11 cellular contexts compared by ENCODE assay signal in the genomic region with DNA sequence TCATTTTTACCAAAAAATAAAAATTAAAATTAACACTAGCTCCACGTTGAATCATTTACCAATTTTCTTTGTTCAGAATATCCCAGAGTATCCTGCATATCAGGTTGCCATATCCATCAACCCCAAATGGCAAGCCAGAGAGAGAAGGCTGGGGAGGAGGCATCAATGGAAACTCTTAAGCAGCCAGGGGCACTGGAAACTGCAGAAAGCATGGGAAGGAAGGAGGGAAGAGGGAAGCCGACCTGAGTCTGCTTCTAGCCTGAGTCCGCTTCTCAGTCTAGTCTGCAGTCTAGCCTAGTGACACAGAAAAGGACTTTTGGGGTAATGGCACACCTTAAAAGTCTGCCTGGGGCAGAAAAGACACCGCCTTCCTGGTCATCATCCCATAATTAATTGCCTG. TPM values are rescaled to one million over a fixed set of nuclear protein-coding genes. Genes with fewer than 3 reads are reported as not detected.
DNase-seq lines count a peak whose midpoint lies in the region; ATAC-seq and TF ChIP-seq lines count a peak whose summit lies in the region.
"Had no signal": no experiment of that assay in that cellular context is flagged by ENCODE, and none has a peak within 500 bp of the region (broad histone marks: within the 10 kb centered on the region; RNA-seq: fewer than 3 reads in every experiment).

No MANE protein-coding gene starts in this region.

- intact Hi-C loops in IMR-90 (cut with micrococcal nuclease): loop anchor here (5.0 kb wide), 1 partner anchor 274 kb away; no protein-coding TSS in a partner anchor

- no peaks in the 10 kb centered on the region for H3K36me3 ChIP-seq in CD4-positive, CD25-positive, alpha-beta regulatory T cell (ENCODE audit: control insufficient read depth, insufficient read depth, low read length)
- no peaks in the 10 kb centered on the region for H3K36me3 ChIP-seq in IMR-90 (ENCODE audit: control insufficient read depth, insufficient read depth, low read length)

- peaks cover 7 to 24% of the 10 kb centered on the region in 2 experiments for H3K79me1 ChIP-seq in IMR-90 (ENCODE audit: low read depth in 1 of 2, low read length in 2 of 2)

- peak overlapping the region; percentile 12; the same call in 1 of the 2 replicates for H4K91ac ChIP-seq in IMR-90 (ENCODE audit: insufficient read depth, low read depth, low read length)

- no peak for ATAC-seq in CD4-positive, CD25-positive, alpha-beta regulatory T cell (ENCODE audit: low read depth in 2 of 2)
- no peak for ATAC-seq in IMR-90 (ENCODE audit: low read depth)
- ATAC-seq in activated naive CD8-positive, alpha-beta T cell treated with anti-CD3 and anti-CD28 coated beads, Interleukin-2, amount 50 U/mL, for 24 hours: no peak
- ATAC-seq: PC-3 had no signal

- H3K4me1 Mint-ChIP-seq in CD4-positive, CD25-positive, alpha-beta regulatory T cell: peaks cover 18 to 33% (median 27%) of the 10 kb centered on the region in 4 donors
- peaks cover 52% of the 10 kb centered on the region for H3K4me1 Mint-ChIP-seq in activated naive CD8-positive, alpha-beta T cell treated with anti-CD3 and anti-CD28 coated beads, Interleukin-2, amount 50 U/mL, for 24 hours
- peaks cover 48% of the 10 kb centered on the region for H3K4me1 Mint-ChIP-seq in nephron progenitor cell
- peaks cover 31% of the 10 kb centered on the region for H3K4me1 Mint-ChIP-seq in endothelial cell (ENCODE audit: unreplicated experiment)

- no peak overlapping the region for H2BK5ac ChIP-seq in IMR-90 (ENCODE audit: low read depth, low read length, poor library complexity, severe bottlenecking)

- H4K5ac ChIP-seq in IMR-90 (ENCODE audit: low read depth, low read length): peak overlapping the region; percentile 16; the same call in 1 of the 2 replicates

- peaks cover 0 to 4% (median 0%) of the 10 kb centered on the region in 7 donors for H3K9me3 Mint-ChIP-seq in CD4-positive, CD25-positive, alpha-beta regulatory T cell
- no peaks in the 10 kb centered on the region for H3K9me3 Mint-ChIP-seq in activated naive CD8-positive, alpha-beta T cell treated with anti-CD3 and anti-CD28 coated beads, Interleukin-2, amount 50 U/mL, for 24 hours
- peaks cover 6% of the 10 kb centered on the region for H3K9me3 Mint-ChIP-seq in nephron progenitor cell
- H3K9me3 Mint-ChIP-seq in endothelial cell (ENCODE audit: unreplicated experiment): no peaks in the 10 kb centered on the region

- peak overlapping the region; percentile 5; the same call in 1 of the 2 replicates for H2BK120ac ChIP-seq in IMR-90 (ENCODE audit: low read depth, low read length)

- H3K9me1 ChIP-seq in IMR-90 (ENCODE audit: insufficient read depth, low read length): peaks cover 7% of the 10 kb centered on the region

- TF ChIP-seq POLR2A in IMR-90 (IDR thresholded peaks at IDR 0.05; ENCODE audit: low read depth, low read length): no peak

- no peak overlapping the region for H2AFZ ChIP-seq in IMR-90 (replicated peaks; ENCODE audit: low read length, poor library complexity)

- no peak overlapping the region for H2AK9ac ChIP-seq in IMR-90 (replicated peaks; ENCODE audit: low read depth, low read length, poor library complexity)

- H3K27ac Mint-ChIP-seq in CD4-positive, CD25-positive, alpha-beta regulatory T cell: peak overlapping the region; percentile 97 to 99 (median 97)
- peak overlapping the region; percentile 57 for H3K27ac Mint-ChIP-seq in activated naive CD8-positive, alpha-beta T cell treated with anti-CD3 and anti-CD28 coated beads, Interleukin-2, amount 50 U/mL, for 24 hours
- H3K27ac Mint-ChIP-seq in nephron progenitor cell: peak overlapping the region; percentile 88
- H3K27ac Mint-ChIP-seq in endothelial cell (ENCODE audit: unreplicated experiment): no peak overlapping the region

- H3K27me3 Mint-ChIP-seq in CD4-positive, CD25-positive, alpha-beta regulatory T cell: peaks cover 4% of the 10 kb centered on the region
- no peaks in the 10 kb centered on the region for H3K27me3 Mint-ChIP-seq in activated naive CD8-positive, alpha-beta T cell treated with anti-CD3 and anti-CD28 coated beads, Interleukin-2, amount 50 U/mL, for 24 hours
- no peaks in the 10 kb centered on the region for H3K27me3 Mint-ChIP-seq in nephron progenitor cell (ENCODE audit: low read depth, poor library complexity)
- H3K27me3 Mint-ChIP-seq in endothelial cell (ENCODE audit: unreplicated experiment): peaks cover 6% of the 10 kb centered on the region

- no peak overlapping the region for H3K4me3 ChIP-seq in CD4-positive, CD25-positive, alpha-beta regulatory T cell (ENCODE audit: low read depth, low read length)
- no peak overlapping the region for H3K4me3 ChIP-seq in IMR-90 (ENCODE audit: insufficient read depth, low read depth, low read length)

- H3K27ac ChIP-seq in CD4-positive, CD25-positive, alpha-beta regulatory T cell (ENCODE audit: insufficient read depth, low read length, poor library complexity, severe bottlenecking): no peak overlapping the region
- H3K27ac ChIP-seq in IMR-90 (ENCODE audit: insufficient read depth, low read length): peak overlapping the region; percentile 39; the same call in 1 of the 2 replicates
- H3K27ac ChIP-seq: KMS-11 had no signal

- WGBS in IMR-90 (ENCODE audit: extremely low coverage in 2 of 2, insufficient read length in 1 of 2), 2 experiments: no CpG with 5 or more reads among the region's 4 CpGs

- H3K4me3 Mint-ChIP-seq in CD4-positive, CD25-positive, alpha-beta regulatory T cell: peak overlapping the region; percentile 62 to 94 (median 86)
- no peak overlapping the region for H3K4me3 Mint-ChIP-seq in activated naive CD8-positive, alpha-beta T cell treated with anti-CD3 and anti-CD28 coated beads, Interleukin-2, amount 50 U/mL, for 24 hours
- H3K4me3 Mint-ChIP-seq in nephron progenitor cell (peak overlapping the region; percentile 56), endothelial cell (ENCODE audit: unreplicated experiment) (no peak overlapping the region)

- no peaks in the 10 kb centered on the region for H4K20me1 ChIP-seq in IMR-90 (ENCODE audit: insufficient read depth, low read length)

- in situ Hi-C loops in IMR-90 (cut with MboI; ENCODE audit: low sequenced_read_pairs): no loop called here
- in situ Hi-C loops in KBM-7 (cut with MboI; ENCODE audit: low pct_unique_long_range_greater_than_20kb, low sequenced_read_pairs): loop anchor here (25.0 kb wide), 1 partner anchor 264 kb away; the partner anchor contains the start of gene FAH

- no peak overlapping the region for H4K8ac ChIP-seq in IMR-90 (ENCODE audit: low read depth in 2 of 2, low read length in 2 of 2)

- no peak overlapping the region for H3K9ac ChIP-seq in IMR-90 (ENCODE audit: low read depth, low read length)
- H3K9ac ChIP-seq: KMS-11 had no signal

- H3K27me3 ChIP-seq in CD4-positive, CD25-positive, alpha-beta regulatory T cell (ENCODE audit: control insufficient read depth, insufficient read depth, low read length): no peaks in the 10 kb centered on the region
- H3K27me3 ChIP-seq in IMR-90 (ENCODE audit: control insufficient read depth, insufficient read depth, low read length): no peaks in the 10 kb centered on the region

- TF ChIP-seq CTCF in IMR-90 (conservative IDR thresholded peaks at IDR 0.05; ENCODE audit: low read depth, low read length): no peak
- no peak for TF ChIP-seq CTCF in nephron progenitor cell (IDR thresholded peaks at IDR 0.05)
- TF ChIP-seq CTCF in endothelial cell (IDR thresholded peaks at IDR 0.05; ENCODE audit: unreplicated experiment): no peak

- BruUV-seq in IMR-90 (replicated peaks; lab: Mats Ljungman, UMichigan): no TSS peak

- no peak for TF ChIP-seq RAD21 in IMR-90 (IDR thresholded peaks at IDR 0.05; ENCODE audit: low read length)

- H3K14ac ChIP-seq in IMR-90 (replicated peaks; ENCODE audit: low read depth, low read length): peak overlapping the region; percentile 22; the same call in 1 of the 2 replicates

- peak overlapping the region; percentile 15; the same call in 1 of the 2 replicates for H3K4me2 ChIP-seq in IMR-90 (ENCODE audit: low read depth, low read length)

- CTCF ChIA-PET in IMR-90 (lab: Yijun Ruan, JAX): no interaction called here

- DNase-seq in CD4-positive, CD25-positive, alpha-beta regulatory T cell: no peak
- DNase-seq in IMR-90 (no peak), nephron progenitor cell (no peak), NOMO-1 treated with DMSO at 0.1 percent for 48 hours (lab: John Stamatoyannopoulos, UW; ENCODE audit: unreplicated experiment) (no peak), endothelial cell (ENCODE audit: low spot score) (no peak), KBM-7 (no peak)
- DNase-seq in activated naive CD8-positive, alpha-beta T cell treated with anti-CD3 and anti-CD28 coated beads, Interleukin-2, amount 50 U/mL, for 24 hours: no peak
- DNase-seq: DMS153, NCI-H2029 treated with DMSO at 0.1 percent for 48 hours, PC-3 had no signal

- H2AK5ac ChIP-seq in IMR-90 (ENCODE audit: low read depth, low read length): peak overlapping the region; percentile 69; the same call in 1 of the 2 replicates

- H3K9me3 ChIP-seq in CD4-positive, CD25-positive, alpha-beta regulatory T cell (ENCODE audit: control insufficient read depth in 2 of 2, low read length in 2 of 2): no peaks in the 10 kb centered on the region
- H3K9me3 ChIP-seq in IMR-90 (ENCODE audit: control insufficient read depth, insufficient read depth, low read length): no peaks in the 10 kb centered on the region

- peak overlapping the region; percentile 26; the same call in 1 of the 2 replicates for H3K18ac ChIP-seq in IMR-90 (ENCODE audit: low read depth, low read length)

- 0 out of 3 replicates have a peak overlapping the region, but pooled peaks have one; percentile 57 for H2BK15ac ChIP-seq in IMR-90 (ENCODE audit: low read depth, low read length)

- H3K36me3 Mint-ChIP-seq in CD4-positive, CD25-positive, alpha-beta regulatory T cell: peaks cover 3% of the 10 kb centered on the region
- peaks cover 21% of the 10 kb centered on the region for H3K36me3 Mint-ChIP-seq in activated naive CD8-positive, alpha-beta T cell treated with anti-CD3 and anti-CD28 coated beads, Interleukin-2, amount 50 U/mL, for 24 hours (ENCODE audit: low read depth)
- peaks cover 26% of the 10 kb centered on the region for H3K36me3 Mint-ChIP-seq in nephron progenitor cell (ENCODE audit: low read depth)
- no peaks in the 10 kb centered on the region for H3K36me3 Mint-ChIP-seq in endothelial cell (ENCODE audit: low read depth, unreplicated experiment)

- H3K4me1 ChIP-seq in CD4-positive, CD25-positive, alpha-beta regulatory T cell (ENCODE audit: control insufficient read depth, insufficient read depth, low read length, poor library complexity, severe bottlenecking): peaks cover 16% of the 10 kb centered on the region
- H3K4me1 ChIP-seq in IMR-90 (ENCODE audit: control insufficient read depth, insufficient read depth, low read length): peaks cover 8% of the 10 kb centered on the region

- dilution Hi-C loops in IMR-90 (cut with HindIII; ENCODE audit: low sequenced_read_pairs, unreplicated experiment): no loop called here

- POLR2A ChIA-PET in IMR-90 (lab: Charles Lee; ENCODE audit: unreplicated experiment): no interaction called here

- no peak overlapping the region for H3K56ac ChIP-seq in IMR-90 (ENCODE audit: extremely low read depth, insufficient read depth, low read length)

- peak overlapping the region; percentile 31; the same call in 1 of the 2 replicates for H3K4ac ChIP-seq in IMR-90 (ENCODE audit: low read depth, low read length)

- peak overlapping the region; percentile 52; the same call in 1 of the 2 replicates for H3K23ac ChIP-seq in IMR-90 (ENCODE audit: low read depth, low read length)

- H2BK20ac ChIP-seq in IMR-90 (ENCODE audit: low read depth, low read length): peak overlapping the region; percentile 59; the same call in 1 of the 2 replicates

RNA-seq across cellular contexts. Expression of gene MTHFS, which starts 1.6 kb away (rescaled TPM):
- total RNA-seq in CD4-positive, CD25-positive, alpha-beta regulatory T cell: 12.6 TPM
- 10 to 100 TPM; 75.8 to 88.5 (median 81.9) TPM for polyA plus RNA-seq in CD4-positive, CD25-positive, alpha-beta regulatory T cell
- 6.3 and 8.3 TPM in 2 replicates for total RNA-seq in IMR-90 (2012; rRNA removed)
- polyA plus RNA-seq in IMR-90 (2012; rRNA removed): 5.5 and 6.3 TPM in 2 replicates
- 1.7 and 6.5 TPM in 2 replicates for polyA plus RNA-seq in IMR-90 (2012; cell fraction: cytosol; rRNA removed)
- polyA plus RNA-seq in IMR-90 (2012; cell fraction: nucleus; rRNA removed; ENCODE audit: low replicate concordance): 2.7 and 6.4 TPM in 2 replicates
- total RNA-seq in endothelial cell (ENCODE audit: unreplicated experiment): 16.2 TPM

Comparison
In these comparisons a context has a peak if more than half of its experiments do, and no peak if none do; other contexts are left out.
1. H3K4me3 Mint-ChIP-seq: peak in CD4-positive, CD25-positive, alpha-beta regulatory T cell (4 of 4) and nephron progenitor cell (single experiment); none in activated naive CD8-positive, alpha-beta T cell treated with anti-CD3 and anti-CD28 coated beads, Interleukin-2, amount 50 U/mL, for 24 hours (single experiment) and endothelial cell (single experiment).